17 cellular contexts compared by ENCODE assay signal in genomic region chr9:94033383-94033782, GRCh38. TPM values are rescaled to one million over a fixed set of nuclear protein-coding genes. Genes with fewer than 3 reads are reported as not detected.
DNase-seq lines count a peak whose midpoint lies in the region; ATAC-seq and TF ChIP-seq lines count a peak whose summit lies in the region.
"Had no signal": no experiment of that assay in that cellular context is flagged by ENCODE, and none has a peak within 500 bp of the region (broad histone marks: within the 10 kb centered on the region; RNA-seq: fewer than 3 reads in every experiment).

No MANE protein-coding gene starts in this region.

- no peak overlapping the region for H2BK12ac ChIP-seq in H9 (ENCODE audit: insufficient read length, low read depth, low read length)

- CTCF ChIA-PET in Caco-2 (lab: Charles Lee): no interaction called here

- no peak overlapping the region for H3K18ac ChIP-seq in H9 (ENCODE audit: insufficient read length, low read depth, low read length)

- H3K27me3 ChIP-seq in Caco-2 (replicated peaks; ENCODE audit: control insufficient read depth, insufficient read depth, low read length): no peaks in the 10 kb centered on the region
- H3K27me3 ChIP-seq in breast epithelium: no peaks in the 10 kb centered on the region
- H3K27me3 ChIP-seq in H9 (ENCODE audit: insufficient read depth, low read length): peaks cover 3% of the 10 kb centered on the region; the same call in 1 of the 2 replicates
- H3K27me3 ChIP-seq: BLaER1 had no signal

- H3K9me3 Mint-ChIP-seq in activated T-cell treated with anti-CD3 and anti-CD28 coated beads, Interleukin-2, amount 50 U/mL, for 72 hours: no peaks in the 10 kb centered on the region
- H3K9me3 Mint-ChIP-seq in Caco-2 (ENCODE audit: unreplicated experiment) (no peaks in the 10 kb centered on the region), brain (peaks cover 9 to 23% (median 16%) of the 10 kb centered on the region in 5 experiments), H9 (peaks cover 9 to 15% of the 10 kb centered on the region in 2 experiments)
- H3K9me3 Mint-ChIP-seq: CD8-positive, alpha-beta T cell had no signal

- H3K27ac ChIP-seq in breast epithelium: no peak overlapping the region
- no peak overlapping the region for H3K27ac ChIP-seq in H9 (ENCODE audit: insufficient read length, low read depth, low read length)
- H3K27ac ChIP-seq: 22Rv1, BLaER1, C4-2B had no signal

- no peaks in the 10 kb centered on the region for H3K79me1 ChIP-seq in H9 (ENCODE audit: insufficient read depth, low read depth, low read length, poor library complexity, severe bottlenecking)

- H3K23ac ChIP-seq in H9 (ENCODE audit: insufficient read length, low read depth, low read length): no peak overlapping the region

- peaks cover 4% of the 10 kb centered on the region for H3K27me3 Mint-ChIP-seq in activated T-cell treated with anti-CD3 and anti-CD28 coated beads, Interleukin-2, amount 50 U/mL, for 72 hours (ENCODE audit: low read depth)
- H3K27me3 Mint-ChIP-seq in Caco-2 (ENCODE audit: insufficient read depth, unreplicated experiment): no peaks in the 10 kb centered on the region
- H3K27me3 Mint-ChIP-seq in brain: peaks cover 6% of the 10 kb centered on the region
- H3K27me3 Mint-ChIP-seq in H9 (ENCODE audit: low read depth): peaks cover 25% of the 10 kb centered on the region
- H3K27me3 Mint-ChIP-seq: CD4-positive, CD25-positive, alpha-beta regulatory T cell had no signal

- no peak overlapping the region for H4K91ac ChIP-seq in H9 (ENCODE audit: insufficient read length, low read depth, low read length)

- H3K9me3 ChIP-seq in Caco-2 (no peaks in the 10 kb centered on the region), breast epithelium (no peaks in the 10 kb centered on the region), H9 (ENCODE audit: control insufficient read depth, low read depth, low read length) (no peaks in the 10 kb centered on the region)

- no peak for DNase-seq in activated T-cell treated with anti-CD3 and anti-CD28 coated beads, Interleukin-2, amount 50 U/mL, for 72 hours
- no peak for DNase-seq in activated T-cell treated with anti-CD3 and anti-CD28 coated beads, Interleukin-2, amount 50 U/mL, for 1 hour
- DNase-seq in Caco-2: no peak
- no peak for DNase-seq in breast epithelium (ENCODE audit: low spot score in 2 of 2)
- DNase-seq in H9: no peak
- DNase-seq: CD4-positive, CD25-positive, alpha-beta regulatory T cell; CD8-positive, alpha-beta T cell; DMS 273 treated with DMSO at 0.1 percent for 48 hours; DMS79; GF-D8 had no signal

- no peak overlapping the region for H3K4me3 ChIP-seq in Caco-2 (ENCODE audit: low read depth, low read length)
- no peak overlapping the region for H3K4me3 ChIP-seq in breast epithelium
- H3K4me3 ChIP-seq: BLaER1, GM23338, HAP-1 had no signal

- H2BK15ac ChIP-seq in H9 (ENCODE audit: low read depth, low read length): no peak overlapping the region

- peaks cover 2% of the 10 kb centered on the region; the same call in 1 of the 2 replicates for H3K79me2 ChIP-seq in H9 (ENCODE audit: insufficient read depth, low read length)

- peaks cover 9% of the 10 kb centered on the region for H3K23me2 ChIP-seq in H9 (ENCODE audit: insufficient read length, low read depth, low read length, poor library complexity, severe bottlenecking)

- H3K9ac ChIP-seq in H9 (ENCODE audit: extremely low read depth, insufficient read length, low read length): no peak overlapping the region
- H3K9ac ChIP-seq: BLaER1 had no signal

- H3K36me3 ChIP-seq in Caco-2 (ENCODE audit: control insufficient read depth, insufficient read depth, low read length) (no peaks in the 10 kb centered on the region), breast epithelium (no peaks in the 10 kb centered on the region)
- H3K36me3 ChIP-seq: HAP-1 had no signal

- H3K36me3 Mint-ChIP-seq in activated T-cell treated with anti-CD3 and anti-CD28 coated beads, Interleukin-2, amount 50 U/mL, for 72 hours (ENCODE audit: insufficient read depth in 2 of 2): peaks cover 3 to 5% of the 10 kb centered on the region in 2 donors
- H3K36me3 Mint-ChIP-seq in Caco-2 (ENCODE audit: insufficient read depth, unreplicated experiment) (peaks cover 6% of the 10 kb centered on the region), brain (peaks cover 23% of the 10 kb centered on the region), H9 (ENCODE audit: insufficient read depth in 1 of 3, low read depth in 3 of 3) (peaks cover 4 to 12% (median 6%) of the 10 kb centered on the region in 3 experiments; a peak in 5 of 7 replicates)
- H3K36me3 Mint-ChIP-seq: CD4-positive, CD25-positive, alpha-beta regulatory T cell had no signal

- H2AFZ ChIP-seq in H9 (ENCODE audit: low read length): no peak overlapping the region
- H2AFZ ChIP-seq: GM23338 had no signal

- H3K4me1 ChIP-seq in Caco-2: no peaks in the 10 kb centered on the region
- H3K4me1 ChIP-seq in breast epithelium: no peaks in the 10 kb centered on the region
- no peaks in the 10 kb centered on the region for H3K4me1 ChIP-seq in H9 (ENCODE audit: insufficient read depth, low read length)

- H3K56ac ChIP-seq in H9 (ENCODE audit: insufficient read length, low read depth, low read length): no peak overlapping the region

- no peaks in the 10 kb centered on the region for H4K20me1 ChIP-seq in H9 (ENCODE audit: control insufficient read depth, insufficient read depth, insufficient read length)
- H4K20me1 ChIP-seq: BLaER1 had no signal

- TF ChIP-seq CTCF in Caco-2 (IDR thresholded peaks at IDR 0.05; ENCODE audit: insufficient read depth in 1 of 2, low read depth in 1 of 2, low read length in 1 of 2, severe bottlenecking in 1 of 2, unreplicated experiment in 1 of 2) (no peak), brain (conservative IDR thresholded peaks at IDR 0.05) (no peak), breast epithelium (IDR thresholded peaks at IDR 0.05) (no peak), H9 (conservative IDR thresholded peaks at IDR 0.05) (no peak)

- ATAC-seq in activated T-cell treated with anti-CD3 and anti-CD28 coated beads, Interleukin-2, amount 50 U/mL, for 72 hours (replicated peaks in 1 of 2): no peak
- ATAC-seq: CD8-positive, alpha-beta T cell; GM23338 had no signal

- POLR2A ChIA-PET in Caco-2 (lab: Charles Lee): no interaction called here

- intact Hi-C loops in Caco-2 (cut with micrococcal nuclease; ENCODE audit: unreplicated experiment): no loop called here
- intact Hi-C loops in breast epithelium (cut with DNase I; ENCODE audit: low total_unique reads): no loop called here

- BruUV-seq in Caco-2 (replicated peaks; lab: Mats Ljungman, UMichigan): TSS peak; percentile 3

- H3K4me3 Mint-ChIP-seq in activated T-cell treated with anti-CD3 and anti-CD28 coated beads, Interleukin-2, amount 50 U/mL, for 72 hours: no peak overlapping the region
- H3K4me3 Mint-ChIP-seq in Caco-2 (ENCODE audit: unreplicated experiment) (no peak overlapping the region), brain (peak overlapping the region in 4 of 5 experiments; percentile 14 to 64 (median 53)), H9 (no peak overlapping the region)
- H3K4me3 Mint-ChIP-seq: B cell; CD8-positive, alpha-beta T cell; GM23338 had no signal

- peaks cover 27% of the 10 kb centered on the region for H3K4me1 Mint-ChIP-seq in activated T-cell treated with anti-CD3 and anti-CD28 coated beads, Interleukin-2, amount 50 U/mL, for 72 hours (ENCODE audit: low read depth)
- H3K4me1 Mint-ChIP-seq in Caco-2 (ENCODE audit: low read depth, unreplicated experiment) (no peaks in the 10 kb centered on the region), brain (peaks cover 43% of the 10 kb centered on the region), H9 (peaks cover 7 to 14% of the 10 kb centered on the region in 2 experiments)

- TF ChIP-seq POLR2A in breast epithelium (IDR thresholded peaks at IDR 0.05): no peak

- H3K4ac ChIP-seq in H9 (ENCODE audit: low read depth, low read length): no peak overlapping the region

- no peak overlapping the region for H3K14ac ChIP-seq in H9 (ENCODE audit: insufficient read depth, low read length)

- H2BK20ac ChIP-seq in H9 (ENCODE audit: low read depth, low read length, poor library complexity, severe bottlenecking): no peak overlapping the region

- H4K5ac ChIP-seq in H9 (ENCODE audit: insufficient read length, low read depth, low read length): no peak overlapping the region

- H3K4me2 ChIP-seq in H9 (ENCODE audit: insufficient read depth, insufficient read length, low read length): no peak overlapping the region
- H3K4me2 ChIP-seq: BLaER1, GM23338 had no signal

- H2BK5ac ChIP-seq in H9 (ENCODE audit: insufficient read length, low read length): no peak overlapping the region

- peak overlapping the region; percentile 74 for H3K27ac Mint-ChIP-seq in activated T-cell treated with anti-CD3 and anti-CD28 coated beads, Interleukin-2, amount 50 U/mL, for 72 hours
- H3K27ac Mint-ChIP-seq in Caco-2 (ENCODE audit: unreplicated experiment): no peak overlapping the region
- H3K27ac Mint-ChIP-seq in brain: no peak overlapping the region
- H3K27ac Mint-ChIP-seq in H9: no peak overlapping the region
- H3K27ac Mint-ChIP-seq: B cell; CD4-positive, CD25-positive, alpha-beta regulatory T cell; CD8-positive, alpha-beta T cell; GM23338 had no signal

- H3T11ph ChIP-seq in H9 (ENCODE audit: low read length): no peak overlapping the region

- whole genome bisulfite sequencing in H9 (ENCODE audit: extremely low coverage, insufficient read length, low lambda C conversion rate): no CpG with 5 or more reads among the region's 3 CpGs

- no peak overlapping the region for H2BK120ac ChIP-seq in H9 (ENCODE audit: low read depth, low read length, poor library complexity, severe bottlenecking)

- H2AK5ac ChIP-seq in H9 (ENCODE audit: insufficient read length, low read length): no peak overlapping the region

- no peak overlapping the region for H4K8ac ChIP-seq in H9 (replicated peaks; ENCODE audit: insufficient read length, low read depth, low read length)

RNA-seq across cellular contexts. Expression of gene PTPDC1, which starts 50.9 kb away (rescaled TPM):
- 1 to 10 TPM; 9.2 to 10.0 TPM for total RNA-seq in activated T-cell treated with anti-CD3 and anti-CD28 coated beads, Interleukin-2, amount 50 U/mL, for 72 hours
- total RNA-seq in Caco-2 (2022) (5.3 and 5.9 TPM in 2 replicates), breast epithelium (10 to 100 TPM; 11.4 to 12.1 (median 12.0) TPM), H9 (2021) (4.8 and 5.4 TPM in 2 replicates)
- polyA plus RNA-seq in brain (ENCODE audit: insufficient read depth, low read depth, low replicate concordance): 10.2 TPM

Comparison
In these comparisons a context has a peak if more than half of its experiments do, and no peak if none do; other contexts are left out.
1. H3K4me3 Mint-ChIP-seq: peak in brain (4 of 5); none in activated T-cell treated with anti-CD3 and anti-CD28 coated beads, Interleukin-2, amount 50 U/mL, for 72 hours (0 of 2), Caco-2 (single experiment) and H9 (0 of 2).